ENCODE assay signal across 16 cellular contexts in the genomic region with DNA sequence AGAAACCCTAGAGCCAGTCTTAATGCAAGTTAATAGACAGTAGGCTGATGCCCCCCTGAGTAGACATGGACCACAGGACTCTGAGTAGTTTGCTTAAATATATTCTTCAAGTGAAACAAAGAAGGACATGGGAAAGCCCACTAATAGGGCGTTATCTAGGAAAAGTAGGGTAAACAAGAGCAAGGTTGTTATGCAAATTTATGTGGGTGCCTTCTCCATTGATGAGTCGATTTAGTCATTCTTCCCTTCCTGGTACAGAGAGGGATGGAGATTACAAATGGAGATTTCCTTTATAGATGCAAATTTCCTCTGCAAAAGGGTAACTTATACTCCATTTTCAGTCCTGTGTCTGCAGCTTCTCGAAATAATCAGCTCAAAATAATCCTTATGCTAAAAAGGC.
"Had no signal": no experiment of that assay in that cellular context is flagged by ENCODE, and none has a peak within 500 bp of the region (broad histone marks: within the 10 kb centered on the region; RNA-seq: fewer than 3 reads in every experiment).

No MANE protein-coding gene starts in this region.

- H3K4me1 ChIP-seq: right atrium auricular region, tibial nerve had no signal

- H3K4me1 Mint-ChIP-seq: activated T-helper 17 cell treated with anti-CD3 and anti-CD28 coated beads, Interleukin-2, amount 50 U/mL, for 72 hours had no signal

- H3K27ac ChIP-seq: cardiac muscle cell, epithelial cell of prostate, right atrium auricular region, skin epidermis, tibial nerve had no signal

- DNase-seq: activated CD4-positive, alpha-beta T cell treated with anti-CD3 and anti-CD28 coated beads, Interleukin-2, amount 10 ng/mL, durations not matched to agents 24 days and 14 days; activated CD8-positive, alpha-beta T cell treated with anti-CD3 and anti-CD28 coated beads for 36 hours; activated naive CD4-positive, alpha-beta T cell treated with Interleukin-2 at 50 U/mL for 16 hours; activated naive CD8-positive, alpha-beta T cell treated with anti-CD3 and anti-CD28 coated beads, Interleukin-2, amount 10 ng/mL, durations not matched to agents 7 days and 5 days; activated T-cell treated with anti-CD3 and anti-CD28 coated beads, Interleukin-2, amount 50 U/mL, for 1 hour; amygdala; foreskin fibroblast; naive thymus-derived CD8-positive, alpha-beta T cell; T1000 had no signal

- H3K36me3 ChIP-seq: cardiac muscle cell, right atrium auricular region, tibial nerve had no signal

- H3K9me3 ChIP-seq: right atrium auricular region, tibial nerve had no signal

- H3K4me3 ChIP-seq: cardiac muscle cell, right atrium auricular region, skin epidermis, tibial nerve had no signal

- ATAC-seq: activated CD8-positive, alpha-beta T cell treated with anti-CD3 and anti-CD28 coated beads for 36 hours; activated T-helper 17 cell treated with anti-CD3 and anti-CD28 coated beads, Interleukin-2, amount 50 U/mL, for 72 hours; naive thymus-derived CD8-positive, alpha-beta T cell had no signal

- H3K27ac Mint-ChIP-seq: activated CD4-positive, alpha-beta T cell treated with anti-CD3 and anti-CD28 coated beads, Interleukin-2, amount 10 ng/mL, durations not matched to agents 24 days and 14 days; activated CD8-positive, alpha-beta T cell treated with anti-CD3 and anti-CD28 coated beads for 36 hours; activated naive CD8-positive, alpha-beta T cell treated with anti-CD3 and anti-CD28 coated beads, Interleukin-2, amount 10 ng/mL, durations not matched to agents 7 days and 5 days; activated T-helper 17 cell treated with anti-CD3 and anti-CD28 coated beads, Interleukin-2, amount 50 U/mL, for 72 hours; stimulated activated naive CD8-positive, alpha-beta T cell treated with anti-CD3 and anti-CD28 coated beads, Interleukin-15, Interleukin-2, amounts not matched to agents 100 ng/mL and 50 ng/mL, for 24 hours had no signal

- H3K4me3 Mint-ChIP-seq: activated CD4-positive, alpha-beta T cell treated with anti-CD3 and anti-CD28 coated beads, Interleukin-2, amount 10 ng/mL, durations not matched to agents 24 days and 14 days; activated CD8-positive, alpha-beta T cell treated with anti-CD3 and anti-CD28 coated beads for 36 hours; activated naive CD8-positive, alpha-beta T cell treated with anti-CD3 and anti-CD28 coated beads, Interleukin-2, amount 10 ng/mL, durations not matched to agents 7 days and 5 days; activated T-helper 17 cell treated with anti-CD3 and anti-CD28 coated beads, Interleukin-2, amount 50 U/mL, for 72 hours; naive thymus-derived CD8-positive, alpha-beta T cell; stimulated activated naive CD8-positive, alpha-beta T cell treated with anti-CD3 and anti-CD28 coated beads, Interleukin-15, Interleukin-2, amounts not matched to agents 100 ng/mL and 50 ng/mL, for 24 hours had no signal

- H3K27me3 ChIP-seq: cardiac muscle cell, right atrium auricular region, tibial nerve had no signal
